ENCODE assay signal across 14 cellular contexts in genomic region chr11:107397357-107397756, GRCh38.
DNase-seq lines count a peak whose midpoint lies in the region; ATAC-seq, FAIRE-seq and TF ChIP-seq lines count a peak whose summit lies in the region.
"Had no signal": no experiment of that assay in that cellular context is flagged by ENCODE, and none has a peak within 500 bp of the region (broad histone marks: within the 10 kb centered on the region; RNA-seq: fewer than 3 reads in every experiment).

No MANE protein-coding gene starts in this region.

- no peak for TF ChIP-seq CTCF in Calu3 (IDR thresholded peaks at IDR 0.05; ENCODE audit: unreplicated experiment)
- no peak for TF ChIP-seq CTCF in bronchial epithelial cell (IDR thresholded peaks at IDR 0.05; ENCODE audit: insufficient read depth, low read length, severe bottlenecking)
- TF ChIP-seq CTCF in right atrium auricular region (IDR thresholded peaks at IDR 0.05), result no peak

- no peak for ATAC-seq in sciatic nerve
- ATAC-seq: stimulated activated effector memory CD8-positive, alpha-beta T cell treated with anti-CD3 and anti-CD28 coated beads, Interleukin-12 subunit alpha, Interleukin-12 subunit beta, amount 100 ng/mL, for 72 hours had no signal

- no TSS peak for BruUV-seq in Calu3 (replicated peaks; lab: Mats Ljungman, UMichigan)

- H3K4me3 ChIP-seq in HUES6 (ENCODE audit: low read depth, low read length) (no peak overlapping the region), bronchial epithelial cell (ENCODE audit: low read depth, low read length) (no peak overlapping the region), right atrium auricular region (no peak overlapping the region)

- H3K9me3 ChIP-seq in HUES6 (ENCODE audit: control insufficient read depth, insufficient read depth, low read depth, low read length) (peaks cover 5% of the 10 kb centered on the region; the same call in 1 of the 2 replicates), right atrium auricular region (no peaks in the 10 kb centered on the region)

- H3K4me1 Mint-ChIP-seq in Calu3 (ENCODE audit: low read depth, unreplicated experiment), result peaks cover 14% of the 10 kb centered on the region

- H3K27ac Mint-ChIP-seq in Calu3 (ENCODE audit: unreplicated experiment), result no peak overlapping the region
- H3K27ac Mint-ChIP-seq: stimulated activated effector memory CD8-positive, alpha-beta T cell treated with anti-CD3 and anti-CD28 coated beads, Interleukin-12 subunit alpha, Interleukin-12 subunit beta, amount 100 ng/mL, for 72 hours; type B pancreatic cell had no signal

- intact Hi-C loops in Calu3 (cut with micrococcal nuclease; ENCODE audit: unreplicated experiment) (no loop called here), sciatic nerve (cut with DNase I) (no loop called here)

- no peak overlapping the region for H3K4me3 Mint-ChIP-seq in Calu3 (ENCODE audit: low read depth, unreplicated experiment)
- H3K4me3 Mint-ChIP-seq: stimulated activated effector memory CD8-positive, alpha-beta T cell treated with anti-CD3 and anti-CD28 coated beads, Interleukin-12 subunit alpha, Interleukin-12 subunit beta, amount 100 ng/mL, for 72 hours; type B pancreatic cell had no signal

- no peak for FAIRE-seq in bronchial epithelial cell (lab: Jason Lieb, UNC)

- peaks cover 2% of the 10 kb centered on the region for H3K9me3 Mint-ChIP-seq in Calu3 (ENCODE audit: low read depth, unreplicated experiment)
- H3K9me3 Mint-ChIP-seq: stimulated activated effector memory CD8-positive, alpha-beta T cell treated with anti-CD3 and anti-CD28 coated beads, Interleukin-12 subunit alpha, Interleukin-12 subunit beta, amount 100 ng/mL, for 72 hours; type B pancreatic cell had no signal

- H3K36me3 Mint-ChIP-seq in Calu3 (ENCODE audit: insufficient read depth, unreplicated experiment), result no peaks in the 10 kb centered on the region

- no peak for TF ChIP-seq POLR2A in erythroblast (IDR thresholded peaks at IDR 0.05; ENCODE audit: low read length)

- H3K36me3 ChIP-seq in HUES6 (ENCODE audit: control insufficient read depth, insufficient read depth, low read length) (peaks cover 6% of the 10 kb centered on the region), bronchial epithelial cell (ENCODE audit: control insufficient read depth, insufficient read depth, low read length) (no peaks in the 10 kb centered on the region), right atrium auricular region (peaks cover 18% of the 10 kb centered on the region)

- peak overlapping the region; percentile 78 for H3K9ac ChIP-seq in HUES6 (ENCODE audit: low read length)

- H3K27me3 ChIP-seq in HUES6 (ENCODE audit: control insufficient read depth, insufficient read depth, low read length), result no peaks in the 10 kb centered on the region
- no peaks in the 10 kb centered on the region for H3K27me3 ChIP-seq in bronchial epithelial cell (ENCODE audit: control insufficient read depth, insufficient read depth, low read length)
- no peaks in the 10 kb centered on the region for H3K27me3 ChIP-seq in right atrium auricular region

- CTCF ChIA-PET in Calu3 (lab: Charles Lee), result no interaction called here

- no peaks in the 10 kb centered on the region for H3K27me3 Mint-ChIP-seq in Calu3 (ENCODE audit: unreplicated experiment)
- H3K27me3 Mint-ChIP-seq: type B pancreatic cell had no signal

- H3K4me1 ChIP-seq in HUES6 (ENCODE audit: control insufficient read depth, insufficient read depth, low read length), result peaks cover 15% of the 10 kb centered on the region
- no peaks in the 10 kb centered on the region for H3K4me1 ChIP-seq in right atrium auricular region

- DNase-seq in Calu3, result peak; percentile 7
- DNase-seq in bronchial epithelial cell (ENCODE audit: low read depth), result peak; percentile 57
- peak; percentile 63 for DNase-seq in kidney tubule cell (ENCODE audit: low spot score)
- no peak for DNase-seq in erythroblast (lab: John Stamatoyannopoulos, UW)
- no peak for DNase-seq in sciatic nerve (ENCODE audit: low spot score)
- no peak for DNase-seq in right atrium auricular region (ENCODE audit: low spot score)
- no peak for DNase-seq in RPMI8226
- DNase-seq: NCI-H1048, NCI-H446, occipital lobe, OCI-M1 had no signal

- peak overlapping the region; percentile 77 for H3K27ac ChIP-seq in HUES6 (ENCODE audit: low read depth, low read length)
- no peak overlapping the region for H3K27ac ChIP-seq in right atrium auricular region

Comparison
In these comparisons a context has a peak if more than half of its experiments do, and no peak if none do; other contexts are left out.
1. DNase-seq: peak in Calu3 (single experiment), bronchial epithelial cell (single experiment) and kidney tubule cell (single experiment); none in erythroblast (0 of 2), sciatic nerve (single experiment), right atrium auricular region (single experiment) and RPMI8226 (single experiment).